In genomic region chr14:77139540-77140342, GRCh38 we compare ENCODE assay signal across 9 cellular contexts. TPM values are rescaled to one million over a fixed set of nuclear protein-coding genes. Genes with fewer than 3 reads are reported as not detected.
DNase-seq lines count a peak whose midpoint lies in the region; ATAC-seq and TF ChIP-seq lines count a peak whose summit lies in the region.
"Had no signal": no experiment of that assay in that cellular context is flagged by ENCODE, and none has a peak within 500 bp of the region (broad histone marks: within the 10 kb centered on the region; RNA-seq: fewer than 3 reads in every experiment).

No MANE protein-coding gene starts in this region.

- peaks cover 100% of the 10 kb centered on the region for H3K27me3 ChIP-seq in left ventricle myocardium inferior (ENCODE audit: low read depth)
- peaks cover 44 to 99% (median 79%) of the 10 kb centered on the region in 3 donors for H3K27me3 ChIP-seq in sigmoid colon

- ATAC-seq in sciatic nerve = no peak

- no peaks in the 10 kb centered on the region for H3K36me3 ChIP-seq in left ventricle myocardium inferior
- H3K36me3 ChIP-seq in sigmoid colon = no peaks in the 10 kb centered on the region

- WGBS in sigmoid colon, 2 donors = 2% methylated on average over 51 of the region's 51 CpGs

- no peak overlapping the region for H3K4me3 ChIP-seq in left ventricle myocardium inferior
- no peak overlapping the region for H3K4me3 ChIP-seq in foreskin fibroblast (ENCODE audit: low read depth in 1 of 2, low read length in 2 of 2)
- H3K4me3 ChIP-seq in sigmoid colon = no peak overlapping the region

- no peak for TF ChIP-seq EP300 in sigmoid colon (IDR thresholded peaks at IDR 0.05)

- peak; percentile 48 for TF ChIP-seq CTCF in left ventricle myocardium inferior (IDR thresholded peaks at IDR 0.05; ENCODE audit: borderline replicate concordance)
- TF ChIP-seq CTCF in foreskin fibroblast (IDR thresholded peaks at IDR 0.05; ENCODE audit: low read depth, low read length) = peak; percentile 51
- TF ChIP-seq CTCF in sigmoid colon (IDR thresholded peaks at IDR 0.05) = peak in 2 of 4 experiments; percentile 9 to 26

- DNase-seq in left ventricle myocardium inferior (no peak), cardiac septum (ENCODE audit: low spot score) (no peak), NCI-H2196 (lab: John Stamatoyannopoulos, UW; ENCODE audit: unreplicated experiment) (peak; percentile 74), foreskin fibroblast (peak in 1 of 2 donors; percentile 44), sciatic nerve (ENCODE audit: low spot score) (peak; percentile 55), amniotic stem cell (lab: John Stamatoyannopoulos, UW) (no peak), sigmoid colon (no peak)
- DNase-seq in activated CD8-positive, alpha-beta memory T cell treated with anti-CD3 and anti-CD28 coated beads, Interleukin-2, amount 50 U/mL, for 4 hours = peak; percentile 26

- H3K9me3 ChIP-seq in left ventricle myocardium inferior (replicated peaks) (no peaks in the 10 kb centered on the region), sigmoid colon (no peaks in the 10 kb centered on the region)

- TF ChIP-seq POLR2A in sigmoid colon (IDR thresholded peaks at IDR 0.05) = no peak

- no peak overlapping the region for H3K27ac ChIP-seq in left ventricle myocardium inferior (replicated peaks)
- H3K27ac ChIP-seq in sigmoid colon = no peak overlapping the region

- intact Hi-C loops in left ventricle myocardium inferior (cut with micrococcal nuclease) (no loop called here), cardiac septum (cut with DNase I) (loop anchor here (5.0 kb wide), 1 partner anchor 58 kb away; no protein-coding TSS in a partner anchor), sciatic nerve (cut with DNase I) (no loop called here), sigmoid colon (cut with DNase I) (no loop called here)

- H3K4me1 ChIP-seq in left ventricle myocardium inferior = peaks cover 29% of the 10 kb centered on the region
- peaks cover 0 to 27% (median 26%) of the 10 kb centered on the region in 4 donors for H3K4me1 ChIP-seq in sigmoid colon

RNA-seq across cellular contexts. Expression of gene ZDHHC22, which starts 1.9 kb away (rescaled TPM):
- total RNA-seq in left ventricle myocardium inferior = not detected
- not detected for total RNA-seq in cardiac septum
- total RNA-seq in sciatic nerve = not detected
- total RNA-seq in sigmoid colon = 1 to 10 TPM in 2 of 4 donors, under 1 TPM in 2; 0.49 to 1.9 (median 1.0) TPM
- under 1 TPM in 1 of 3 donors, not detected in 2; 0.67 TPM for polyA plus RNA-seq in sigmoid colon
- total RNA-seq: glomerular endothelial cell had no signal

RNA-seq across cellular contexts. Expression of gene CIPC, which starts 41.7 kb away (rescaled TPM):
- total RNA-seq in left ventricle myocardium inferior (70.3 TPM), cardiac septum (45.9 TPM), sciatic nerve (39.5 TPM), sigmoid colon (10 to 100 TPM; 59.7 to 96.1 (median 77.7) TPM)
- polyA plus RNA-seq in sigmoid colon = 10 to 100 TPM; 14.8 to 21.0 (median 18.0) TPM

RNA-seq across cellular contexts. Expression of gene TMEM63C, which starts 41.9 kb away (rescaled TPM):
- total RNA-seq in left ventricle myocardium inferior (0.63 TPM), cardiac septum (0.46 TPM), sciatic nerve (not detected), sigmoid colon (1 to 10 TPM in 3 of 4 donors, under 1 TPM in 1; 0.28 to 2.1 (median 1.2) TPM)
- polyA plus RNA-seq in sigmoid colon = 1 to 10 TPM; 1.8 to 6.5 (median 5.5) TPM

Comparison
In these comparisons a context has a peak if more than half of its experiments do, and no peak if none do; other contexts are left out.
1. DNase-seq: peak in NCI-H2196 (single experiment), activated CD8-positive, alpha-beta memory T cell treated with anti-CD3 and anti-CD28 coated beads, Interleukin-2, amount 50 U/mL, for 4 hours (single experiment) and sciatic nerve (single experiment); none in left ventricle myocardium inferior (single experiment), cardiac septum (single experiment), amniotic stem cell (single experiment) and sigmoid colon (single experiment).